ENCODE assay signal across 1 cellular context in genomic region chr17:40063034-40063765, GRCh38.
TF ChIP-seq lines count a peak whose summit lies in the region.

No MANE protein-coding gene starts in this region.

TF ChIP-seq in IMR-90, 13 proteins besides CTCF, POLR2A, EP300 and RAD21:
- TF ChIP-seq, protein P1, sequence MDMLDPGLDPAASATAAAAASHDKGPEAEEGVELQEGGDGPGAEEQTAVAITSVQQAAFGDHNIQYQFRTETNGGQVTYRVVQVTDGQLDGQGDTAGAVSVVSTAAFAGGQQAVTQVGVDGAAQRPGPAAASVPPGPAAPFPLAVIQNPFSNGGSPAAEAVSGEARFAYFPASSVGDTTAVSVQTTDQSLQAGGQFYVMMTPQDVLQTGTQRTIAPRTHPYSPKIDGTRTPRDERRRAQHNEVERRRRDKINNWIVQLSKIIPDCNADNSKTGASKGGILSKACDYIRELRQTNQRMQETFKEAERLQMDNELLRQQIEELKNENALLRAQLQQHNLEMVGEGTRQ (IDR thresholded peaks at IDR 0.05; ENCODE audit: low read depth, low read length), result no peak
- TF ChIP-seq MXI1 (IDR thresholded peaks at IDR 0.05; ENCODE audit: borderline replicate concordance, low read depth, low read length), result peak; percentile 35; the same call in 1 of the 2 replicates
- TF ChIP-seq CEBPB (IDR thresholded peaks at IDR 0.05; ENCODE audit: low read depth, low read length), result peak; percentile 74
TF ChIP-seq in IMR-90: peak in this region for 2.
